19 cellular contexts compared by ENCODE assay signal in the genomic region with DNA sequence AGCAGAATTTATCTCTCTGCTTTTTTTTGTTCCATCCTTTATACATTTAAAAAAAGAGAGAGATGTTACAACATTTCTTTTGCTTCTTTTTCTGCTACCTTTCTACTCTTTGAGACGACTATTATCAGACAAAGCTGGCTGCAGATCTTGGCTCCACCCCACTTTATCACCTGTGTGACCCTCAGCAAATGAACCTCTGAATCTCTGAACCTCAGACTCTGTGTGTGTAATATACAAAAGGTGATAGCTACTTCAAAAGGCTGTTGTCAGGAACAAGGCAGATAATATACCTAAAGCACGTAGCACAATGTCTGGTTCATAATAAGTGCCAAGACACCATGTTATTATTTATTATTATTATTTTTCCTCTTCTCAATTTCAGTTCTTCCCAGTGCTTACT. TPM values are rescaled to one million over a fixed set of nuclear protein-coding genes. Genes with fewer than 3 reads are reported as not detected.
DNase-seq lines count a peak whose midpoint lies in the region; ATAC-seq and TF ChIP-seq lines count a peak whose summit lies in the region.
"Had no signal": no experiment of that assay in that cellular context is flagged by ENCODE, and none has a peak within 500 bp of the region (broad histone marks: within the 10 kb centered on the region; RNA-seq: fewer than 3 reads in every experiment).

No MANE protein-coding gene starts in this region.

- no peak overlapping the region for H3K4me3 ChIP-seq in GM23338
- H3K4me3 ChIP-seq in transverse colon: no peak overlapping the region
- H3K4me3 ChIP-seq: A549; BLaER1 treated with 17β-estradiol and CSF1 and Interleukin-3, amounts not matched to agents 10 nM and 100 nM had no signal

- TF ChIP-seq CTCF in GM23338 (conservative IDR thresholded peaks at IDR 0.05; ENCODE audit: low read depth in 2 of 2): no peak
- no peak for TF ChIP-seq CTCF in progenitor cell of endocrine pancreas (IDR thresholded peaks at IDR 0.05; ENCODE audit: unreplicated experiment)
- no peak for TF ChIP-seq CTCF in transverse colon (IDR thresholded peaks at IDR 0.05)

- intact Hi-C loops in left colon (cut with DNase I, micrococcal nuclease): no loop called here
- intact Hi-C loops in transverse colon (cut with DNase I; ENCODE audit: low total_unique reads): loop anchor here (10.0 kb wide), 1 partner anchor 1887 kb away; no protein-coding TSS in a partner anchor

- no peak for TF ChIP-seq POLR2A in transverse colon (IDR thresholded peaks at IDR 0.05)

- no peak for TF ChIP-seq EP300 in transverse colon (IDR thresholded peaks at IDR 0.05; ENCODE audit: low read depth)

- peak overlapping the region; percentile 36; the same call in 1 of the 2 replicates for H2AFZ ChIP-seq in GM23338

- ATAC-seq in GM23338: no peak
- ATAC-seq in left colon: peak; percentile 57
- no peak for ATAC-seq in HG03439 (IDR thresholded peaks at IDR 0.05; ENCODE audit: unreplicated experiment)
- no peak for ATAC-seq in HG03139 (IDR thresholded peaks at IDR 0.05; ENCODE audit: unreplicated experiment)
- ATAC-seq: A549; CD8-positive, alpha-beta T cell had no signal

- in situ Hi-C loops in transverse colon (cut with MboI; ENCODE audit: low pct_ligation_motif_present in 1 of 4, low pct_unique_long_range_greater_than_20kb in 1 of 4, low sequenced_read_pairs in 3 of 4): no loop called here

- H4K20me1 ChIP-seq in GM23338 (replicated peaks; ENCODE audit: insufficient read depth): no peaks in the 10 kb centered on the region
- H4K20me1 ChIP-seq: BLaER1 treated with 17β-estradiol and CSF1 and Interleukin-3, amounts not matched to agents 10 nM and 100 nM had no signal

- H3K4me2 ChIP-seq in GM23338: no peak overlapping the region
- H3K4me2 ChIP-seq: A549; BLaER1 treated with 17β-estradiol and CSF1 and Interleukin-3, amounts not matched to agents 10 nM and 100 nM had no signal

- no peak overlapping the region for H3K27ac Mint-ChIP-seq in GM23338
- H3K27ac Mint-ChIP-seq in progenitor cell of endocrine pancreas: peak overlapping the region; percentile 50
- H3K27ac Mint-ChIP-seq: B cell; CD4-positive, alpha-beta T cell; CD8-positive, alpha-beta T cell had no signal

- 28 to 33% methylated on average over 2 of the region's 2 CpGs for WGBS in transverse colon (ENCODE audit: low coverage in 1 of 2), 2 donors

- H3K9me3 ChIP-seq in transverse colon: no peaks in the 10 kb centered on the region
- H3K9me3 ChIP-seq: A549; BLaER1 treated with 17β-estradiol and CSF1 and Interleukin-3, amounts not matched to agents 10 nM and 100 nM; Caco-2 had no signal

- peaks cover 1% of the 10 kb centered on the region for H3K27me3 Mint-ChIP-seq in GM23338 (ENCODE audit: insufficient read depth, low read depth, poor library complexity)
- no peaks in the 10 kb centered on the region for H3K27me3 Mint-ChIP-seq in progenitor cell of endocrine pancreas

- H3K4me1 ChIP-seq in GM23338 (ENCODE audit: insufficient read depth): peaks cover 8% of the 10 kb centered on the region
- H3K4me1 ChIP-seq in transverse colon: peaks cover 0 to 45% (median 12%) of the 10 kb centered on the region in 4 donors
- H3K4me1 ChIP-seq: A549 had no signal

- H3K9me3 Mint-ChIP-seq in GM23338 (no peaks in the 10 kb centered on the region), progenitor cell of endocrine pancreas (ENCODE audit: low read depth) (no peaks in the 10 kb centered on the region)
- H3K9me3 Mint-ChIP-seq: CD4-positive, alpha-beta T cell; CD8-positive, alpha-beta T cell had no signal

- H3F3A ChIP-seq in GM23338 (replicated peaks; ENCODE audit: low read depth): no peaks in the 10 kb centered on the region

- H3K27me3 ChIP-seq in GM23338 (ENCODE audit: insufficient read depth) (no peaks in the 10 kb centered on the region), transverse colon (no peaks in the 10 kb centered on the region)
- H3K27me3 ChIP-seq: BLaER1 treated with 17β-estradiol and CSF1 and Interleukin-3, amounts not matched to agents 10 nM and 100 nM had no signal

- H3K4me1 Mint-ChIP-seq in GM23338 (peaks cover 8% of the 10 kb centered on the region; the same call in 1 of the 3 replicates), progenitor cell of endocrine pancreas (ENCODE audit: low read depth) (peaks cover 28% of the 10 kb centered on the region)

- H3K36me3 Mint-ChIP-seq in GM23338 (ENCODE audit: low read depth): no peaks in the 10 kb centered on the region
- no peaks in the 10 kb centered on the region for H3K36me3 Mint-ChIP-seq in progenitor cell of endocrine pancreas (ENCODE audit: insufficient read depth)
- H3K36me3 Mint-ChIP-seq: CD8-positive, alpha-beta T cell had no signal

- H3K36me3 ChIP-seq in GM23338 (ENCODE audit: insufficient read depth) (no peaks in the 10 kb centered on the region), transverse colon (no peaks in the 10 kb centered on the region)
- H3K36me3 ChIP-seq: BLaER1 treated with 17β-estradiol and CSF1 and Interleukin-3, amounts not matched to agents 10 nM and 100 nM had no signal

- H3K27ac ChIP-seq in GM23338 (ENCODE audit: low read depth) (no peak overlapping the region), transverse colon (no peak overlapping the region)
- H3K27ac ChIP-seq: 22Rv1; A549; BLaER1 treated with 17β-estradiol and CSF1 and Interleukin-3, amounts not matched to agents 10 nM and 100 nM; C4-2B had no signal

- H3K9me2 ChIP-seq in GM23338 (ENCODE audit: insufficient read depth): no peaks in the 10 kb centered on the region

- H3K4me3 Mint-ChIP-seq in GM23338 (no peak overlapping the region), progenitor cell of endocrine pancreas (ENCODE audit: low read depth) (no peak overlapping the region)
- H3K4me3 Mint-ChIP-seq: B cell; CD4-positive, alpha-beta T cell; CD8-positive, alpha-beta T cell had no signal

- no peaks in the 10 kb centered on the region for H3K79me2 ChIP-seq in GM23338 (replicated peaks; ENCODE audit: insufficient read depth)

- DNase-seq in GM23338 (ENCODE audit: low spot score) (no peak), left colon (no peak), progenitor cell of endocrine pancreas (ENCODE audit: low spot score, unreplicated experiment) (no peak), transverse colon (peak; percentile 17), nucleus accumbens (lab: John Stamatoyannopoulos, UW) (no peak)
- DNase-seq: AML-193; Caco-2; Calu3; CD4-positive, alpha-beta T cell; CD8-positive, alpha-beta T cell; DMS79 treated with DMSO at 0.1 percent for 48 hours; GF-D8 had no signal

TF ChIP-seq in GM23338, 12 proteins besides CTCF, POLR2A, EP300 and RAD21 (continues in another document):
- TF ChIP-seq, protein P1, sequence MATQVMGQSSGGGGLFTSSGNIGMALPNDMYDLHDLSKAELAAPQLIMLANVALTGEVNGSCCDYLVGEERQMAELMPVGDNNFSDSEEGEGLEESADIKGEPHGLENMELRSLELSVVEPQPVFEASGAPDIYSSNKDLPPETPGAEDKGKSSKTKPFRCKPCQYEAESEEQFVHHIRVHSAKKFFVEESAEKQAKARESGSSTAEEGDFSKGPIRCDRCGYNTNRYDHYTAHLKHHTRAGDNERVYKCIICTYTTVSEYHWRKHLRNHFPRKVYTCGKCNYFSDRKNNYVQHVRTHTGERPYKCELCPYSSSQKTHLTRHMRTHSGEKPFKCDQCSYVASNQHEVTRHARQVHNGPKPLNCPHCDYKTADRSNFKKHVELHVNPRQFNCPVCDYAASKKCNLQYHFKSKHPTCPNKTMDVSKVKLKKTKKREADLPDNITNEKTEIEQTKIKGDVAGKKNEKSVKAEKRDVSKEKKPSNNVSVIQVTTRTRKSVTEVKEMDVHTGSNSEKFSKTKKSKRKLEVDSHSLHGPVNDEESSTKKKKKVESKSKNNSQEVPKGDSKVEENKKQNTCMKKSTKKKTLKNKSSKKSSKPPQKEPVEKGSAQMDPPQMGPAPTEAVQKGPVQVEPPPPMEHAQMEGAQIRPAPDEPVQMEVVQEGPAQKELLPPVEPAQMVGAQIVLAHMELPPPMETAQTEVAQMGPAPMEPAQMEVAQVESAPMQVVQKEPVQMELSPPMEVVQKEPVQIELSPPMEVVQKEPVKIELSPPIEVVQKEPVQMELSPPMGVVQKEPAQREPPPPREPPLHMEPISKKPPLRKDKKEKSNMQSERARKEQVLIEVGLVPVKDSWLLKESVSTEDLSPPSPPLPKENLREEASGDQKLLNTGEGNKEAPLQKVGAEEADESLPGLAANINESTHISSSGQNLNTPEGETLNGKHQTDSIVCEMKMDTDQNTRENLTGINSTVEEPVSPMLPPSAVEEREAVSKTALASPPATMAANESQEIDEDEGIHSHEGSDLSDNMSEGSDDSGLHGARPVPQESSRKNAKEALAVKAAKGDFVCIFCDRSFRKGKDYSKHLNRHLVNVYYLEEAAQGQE (IDR thresholded peaks at IDR 0.05; ENCODE audit: unreplicated experiment): no peak
- no peak for TF ChIP-seq ZNF331 (CRISPR knock-in tag; IDR thresholded peaks at IDR 0.05; ENCODE audit: low read depth)
- no peak for TF ChIP-seq JUNB (IDR thresholded peaks at IDR 0.05; ENCODE audit: unreplicated experiment)
- TF ChIP-seq CREB1 (CRISPR knock-in tag; IDR thresholded peaks at IDR 0.05; ENCODE audit: low read depth): no peak
- TF ChIP-seq, protein P2, sequence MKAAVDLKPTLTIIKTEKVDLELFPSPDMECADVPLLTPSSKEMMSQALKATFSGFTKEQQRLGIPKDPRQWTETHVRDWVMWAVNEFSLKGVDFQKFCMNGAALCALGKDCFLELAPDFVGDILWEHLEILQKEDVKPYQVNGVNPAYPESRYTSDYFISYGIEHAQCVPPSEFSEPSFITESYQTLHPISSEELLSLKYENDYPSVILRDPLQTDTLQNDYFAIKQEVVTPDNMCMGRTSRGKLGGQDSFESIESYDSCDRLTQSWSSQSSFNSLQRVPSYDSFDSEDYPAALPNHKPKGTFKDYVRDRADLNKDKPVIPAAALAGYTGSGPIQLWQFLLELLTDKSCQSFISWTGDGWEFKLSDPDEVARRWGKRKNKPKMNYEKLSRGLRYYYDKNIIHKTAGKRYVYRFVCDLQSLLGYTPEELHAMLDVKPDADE (IDR thresholded peaks at IDR 0.05): no peak
- no peak for TF ChIP-seq POLR2AphosphoS5 (IDR thresholded peaks at IDR 0.05; ENCODE audit: low read depth)

RNA-seq across cellular contexts. Expression of a gene that starts 32.5 kb away (rescaled TPM):
- total RNA-seq in GM23338 (2014; rRNA removed; shearing (Covaris generic)): 39.5 and 43.3 TPM in 2 replicates
- polyA plus RNA-seq in GM23338 (2016; fragmentation: Nextera tagmentation; extraction: Ambion mirVana): 55.5 and 64.9 TPM in 2 replicates
- 10 to 100 TPM; 13.3 to 22.2 TPM for total RNA-seq in left colon
- total RNA-seq in progenitor cell of endocrine pancreas: 31.8 and 33.3 TPM in 2 replicates
- 10 to 100 TPM in 2 of 4 donors, 1 to 10 TPM in 2; 3.0 to 21.9 (median 8.9) TPM for total RNA-seq in transverse colon

RNA-seq across cellular contexts. Expression of a gene that starts 33.3 kb away (rescaled TPM):
- total RNA-seq in GM23338 (2014; rRNA removed; shearing (Covaris generic)): 19.9 and 21.2 TPM in 2 replicates
- 82.5 and 99.9 TPM in 2 replicates for polyA plus RNA-seq in GM23338 (2016; fragmentation: Nextera tagmentation; extraction: Ambion mirVana)
- total RNA-seq in left colon: 10 to 100 TPM; 46.4 to 50.2 TPM
- 31.7 and 39.4 TPM in 2 replicates for total RNA-seq in progenitor cell of endocrine pancreas
- total RNA-seq in transverse colon: 10 to 100 TPM in 3 of 4 donors, 1 to 10 TPM in 1; 3.7 to 32.2 (median 28.1) TPM

RNA-seq across cellular contexts. Expression of a gene that starts 34.6 kb away (rescaled TPM):
- 17.6 and 17.8 TPM in 2 replicates for total RNA-seq in GM23338 (2014; rRNA removed; shearing (Covaris generic))
- polyA plus RNA-seq in GM23338 (2016; fragmentation: Nextera tagmentation; extraction: Ambion mirVana): 5.5 and 6.2 TPM in 2 replicates
- total RNA-seq in left colon (10 to 100 TPM; 14.3 to 20.5 TPM), progenitor cell of endocrine pancreas (5.7 and 6.4 TPM in 2 replicates), transverse colon (10 to 100 TPM in 3 of 4 donors, 1 to 10 TPM in 1; 2.6 to 17.1 (median 12.9) TPM)
